ENCODE assay signal across 32 cellular contexts in genomic region chr7:74056096-74056915, GRCh38. TPM values are rescaled to one million over a fixed set of nuclear protein-coding genes. Genes with fewer than 3 reads are reported as not detected.
"Had no signal": no experiment of that assay in that cellular context is flagged by ENCODE, and none has a peak within 500 bp of the region (broad histone marks: within the 10 kb centered on the region; RNA-seq: fewer than 3 reads in every experiment).

No MANE protein-coding gene starts in this region.

- ATAC-seq: left colon; stimulated activated memory B cell treated with anti-CD40 and anti-IgM and Interleukin-4, amounts not matched to agents 10 μg/mL and 1 μg/mL and 100 μg/mL, for 72 hours; stimulated activated naive CD8-positive, alpha-beta T cell treated with anti-CD3 and anti-CD28 coated beads, Interleukin-15, amount 100 ng/mL, for 72 hours; T-cell had no signal

- H3K9me3 ChIP-seq: adrenal gland, neutrophil, ovary, prostate gland, sigmoid colon, thyroid gland had no signal

- H3K27ac ChIP-seq: adrenal gland, brain microvascular endothelial cell, epithelial cell of prostate, hepatocyte, neutrophil, ovary, prostate gland, sigmoid colon, thyroid gland had no signal

- H3K4me1 ChIP-seq: adrenal gland, prostate gland had no signal

- H3K36me3 ChIP-seq: brain microvascular endothelial cell, neutrophil, ovary, prostate gland, thyroid gland had no signal

- H3K27me3 ChIP-seq: adrenal gland, hepatocyte, neutrophil, ovary, sigmoid colon, thyroid gland had no signal

- H3K4me3 ChIP-seq: adrenal gland, hepatocyte, ovary, prostate gland, sigmoid colon, thyroid gland had no signal

- DNase-seq: activated CD4-positive, alpha-beta memory T cell treated with anti-CD3 and anti-CD28 coated beads for 36 hours; activated CD4-positive, alpha-beta T cell treated with anti-CD3 and anti-CD28 coated beads for 4 hours; activated CD4-positive, CD25-positive, alpha-beta regulatory T cell; activated CD8-positive, alpha-beta memory T cell treated with anti-CD3 and anti-CD28 coated beads, Interleukin-2, amount 50 U/mL, for 4 hours; activated effector memory CD4-positive, alpha-beta T cell treated with anti-CD3 and anti-CD28 coated beads, Interleukin-2, amount 50 U/mL, for 16 hours; activated naive CD4-positive, alpha-beta T cell treated with anti-CD3 and anti-CD28 coated beads for 36 hours; activated naive CD8-positive, alpha-beta T cell treated with anti-CD3 and anti-CD28 coated beads for 36 hours; activated T-cell treated with anti-CD3 and anti-CD28 coated beads, Interleukin-2, amount 50 U/mL, for 1 hour; adrenal gland; brain microvascular endothelial cell; caudate nucleus; dermis blood vessel endothelial cell; effector CD4-positive, alpha-beta T cell; left colon; mammary epithelial cell; retina; sigmoid colon; small intestine; stimulated activated CD4-positive, alpha-beta T cell treated with anti-CD3 and anti-CD28 coated beads, Interleukin-4, amount 100 ng/mL, for 24 hours; stimulated activated CD8-positive, alpha-beta memory T cell treated with anti-CD3 and anti-CD28 coated beads, Interleukin-4, amount 100 ng/mL, for 48 hours; stimulated activated naive CD8-positive, alpha-beta T cell treated with anti-CD3 and anti-CD28 coated beads, Interleukin-15, amount 100 ng/mL, for 72 hours; substantia nigra; T-cell; thyroid gland had no signal

RNA-seq across cellular contexts. Expression of gene ELN, which starts 28.3 kb away (rescaled TPM):
- total RNA-seq: activated CD4-positive, alpha-beta memory T cell treated with anti-CD3 and anti-CD28 coated beads for 36 hours; activated naive CD8-positive, alpha-beta T cell treated with anti-CD3 and anti-CD28 coated beads for 36 hours; activated T-helper 1 cell treated with anti-CD3 and anti-CD28 coated beads, Interleukin-12 subunit alpha, Interleukin-12 subunit beta, Interleukin-2, Interleukin-4 antibody, amounts not matched to agents 30 ng/mL and 10 ng/mL and 1 ng/mL, durations not matched to agents 14 hours and 24 hours and 36 hours; T-helper 2 cell treated with Interferon-gamma antibody and Interleukin-4, amounts not matched to agents 100 ng/mL and 5 ng/mL, for 36 hours had no signal
